ENCODE assay signal across 18 cellular contexts in the genomic region with DNA sequence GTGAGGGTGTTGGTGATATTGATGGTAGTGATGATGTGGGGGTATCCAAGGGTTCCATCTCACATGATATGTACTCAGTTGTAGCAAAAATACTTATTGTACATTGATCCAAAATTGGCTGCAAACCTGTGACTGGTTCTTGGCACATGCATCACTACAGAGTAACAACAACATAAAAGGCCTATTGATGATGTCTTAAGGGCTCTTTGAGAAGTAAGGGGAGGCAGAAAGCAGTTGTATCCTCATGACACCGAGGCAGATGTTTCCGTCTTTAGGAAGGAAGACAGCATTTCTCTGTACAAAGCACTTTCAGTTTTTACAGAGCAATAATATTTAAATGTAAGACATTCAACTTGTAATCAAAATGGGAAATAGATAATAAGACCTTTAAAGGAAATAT. TPM values are rescaled to one million over a fixed set of nuclear protein-coding genes. Genes with fewer than 3 reads are reported as not detected.
DNase-seq lines count a peak whose midpoint lies in the region; TF ChIP-seq lines count a peak whose summit lies in the region.
"Had no signal": no experiment of that assay in that cellular context is flagged by ENCODE, and none has a peak within 500 bp of the region (broad histone marks: within the 10 kb centered on the region; RNA-seq: fewer than 3 reads in every experiment).

No MANE protein-coding gene starts in this region.

- TF ChIP-seq POLR2A in esophagus muscularis mucosa (IDR thresholded peaks at IDR 0.05; ENCODE audit: low read depth) (no peak), uterus (IDR thresholded peaks at IDR 0.05) (no peak)

- H3K27ac ChIP-seq in BLaER1, result no peak overlapping the region
- H3K27ac ChIP-seq in esophagus muscularis mucosa (replicated peaks in 1 of 4), result no peak overlapping the region
- H3K27ac ChIP-seq in uterus, result no peak overlapping the region

- TF ChIP-seq CTCF in esophagus muscularis mucosa (IDR thresholded peaks at IDR 0.05) (no peak), uterus (IDR thresholded peaks at IDR 0.05) (no peak)

- H3K4me1 ChIP-seq in BLaER1 (peaks cover 25% of the 10 kb centered on the region), esophagus muscularis mucosa (no peaks in the 10 kb centered on the region), uterus (no peaks in the 10 kb centered on the region)
- H3K4me1 ChIP-seq: Caco-2 had no signal

- H3K4me3 ChIP-seq in BLaER1 (no peak overlapping the region), esophagus muscularis mucosa (no peak overlapping the region), uterus (no peak overlapping the region)

- peaks cover 100% of the 10 kb centered on the region for H4K20me1 ChIP-seq in BLaER1

- peak overlapping the region; percentile 68 for H3K4me2 ChIP-seq in BLaER1

- no peaks in the 10 kb centered on the region for H3K27me3 ChIP-seq in BLaER1
- no peaks in the 10 kb centered on the region for H3K27me3 ChIP-seq in esophagus muscularis mucosa
- no peaks in the 10 kb centered on the region for H3K27me3 ChIP-seq in uterus

- intact Hi-C loops in esophagus muscularis mucosa (cut with DNase I), result no loop called here
- intact Hi-C loops in uterus (cut with DNase I; ENCODE audit: low total_unique reads), result no loop called here

- DNase-seq in COLO829 (ENCODE audit: low spot score), result peak; percentile 34
- DNase-seq in esophagus muscularis mucosa (ENCODE audit: extremely low spot score), result peak; percentile 77
- DNase-seq in medulla oblongata (ENCODE audit: extremely low spot score), result peak; percentile 4
- DNase-seq in HuH-7.5 (ENCODE audit: low spot score), result no peak
- no peak for DNase-seq in glomerular visceral epithelial cell (ENCODE audit: extremely low spot score)
- no peak for DNase-seq in uterus
- no peak for DNase-seq in inferior parietal cortex (ENCODE audit: extremely low spot score)
- DNase-seq: C1 segment of cervical spinal cord; Caco-2; CD4-positive, alpha-beta memory T cell; DMS153; DND-41; GOT3; H7; HCEC 1CT had no signal

- WGBS in esophagus muscularis mucosa, result 98% methylated on average over 2 of the region's 2 CpGs

- H3K9me3 ChIP-seq in BLaER1, result no peaks in the 10 kb centered on the region
- H3K9me3 ChIP-seq in esophagus muscularis mucosa, result no peaks in the 10 kb centered on the region
- no peaks in the 10 kb centered on the region for H3K9me3 ChIP-seq in uterus
- H3K9me3 ChIP-seq: Caco-2 had no signal

- TF ChIP-seq EP300 in esophagus muscularis mucosa (IDR thresholded peaks at IDR 0.05), result no peak

- H3K36me3 ChIP-seq in BLaER1, result peaks cover 41% of the 10 kb centered on the region
- H3K36me3 ChIP-seq in esophagus muscularis mucosa, result no peaks in the 10 kb centered on the region
- no peaks in the 10 kb centered on the region for H3K36me3 ChIP-seq in uterus

- H3K9ac ChIP-seq in BLaER1, result no peak overlapping the region

RNA-seq across cellular contexts. Expression of gene NRG3, which starts 34.5 kb away (rescaled TPM):
- total RNA-seq in esophagus muscularis mucosa, result under 1 TPM; under 0.01 to 0.65 (median 0.17) TPM
- total RNA-seq in uterus, result 1 to 10 TPM in 1 of 4 donors, under 1 TPM in 1, not detected in 2; 0.27 to 1.0 TPM
- total RNA-seq: A673; B cell; CD4-positive, alpha-beta memory T cell had no signal

Comparison
In these comparisons a context has a peak if more than half of its experiments do, and no peak if none do; other contexts are left out.
1. DNase-seq: peak in COLO829 (single experiment), esophagus muscularis mucosa (single experiment) and medulla oblongata (single experiment); none in HuH-7.5 (single experiment), glomerular visceral epithelial cell (single experiment), uterus (0 of 2) and inferior parietal cortex (single experiment).